ENCODE assay signal across 25 cellular contexts in the genomic region with DNA sequence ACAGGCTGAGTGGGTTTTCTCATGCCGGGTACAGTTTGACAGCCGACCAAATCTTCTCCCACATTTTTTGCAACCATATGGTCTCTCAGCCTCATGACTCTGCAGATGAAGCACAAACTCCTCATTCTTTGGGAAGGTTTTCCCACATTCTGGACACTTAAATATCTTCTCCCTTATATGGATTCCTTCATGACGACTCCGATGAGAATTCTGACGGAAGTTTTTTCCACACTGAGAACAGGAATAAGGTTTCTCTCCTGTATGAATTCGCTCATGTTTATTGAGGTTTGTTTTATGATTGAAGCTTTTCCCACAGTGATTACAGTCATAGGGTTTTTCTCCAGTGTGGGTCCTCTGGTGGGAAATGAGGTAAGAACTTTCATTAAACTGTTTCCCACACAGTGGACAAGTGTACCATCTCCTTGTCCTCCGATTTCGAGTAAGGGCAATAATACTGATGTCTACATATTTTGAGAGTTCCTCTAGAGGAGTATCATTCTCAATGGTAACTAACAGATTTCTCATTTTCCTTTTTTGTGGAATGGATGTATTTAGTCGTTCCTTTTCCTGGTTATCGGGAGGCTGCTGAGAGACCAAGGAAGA. TPM values are rescaled to one million over a fixed set of nuclear protein-coding genes. Genes with fewer than 3 reads are reported as not detected.
A peak's percentile ranks its signal among the peaks of the same experiment; 100 is the strongest.
DNase-seq lines count a peak whose midpoint lies in the region; ATAC-seq and TF ChIP-seq lines count a peak whose summit lies in the region.
"Had no signal": no experiment of that assay in that cellular context is flagged by ENCODE, and none has a peak within 500 bp of the region (broad histone marks: within the 10 kb centered on the region; RNA-seq: fewer than 3 reads in every experiment).

No MANE protein-coding gene starts in this region.

- H4K91ac ChIP-seq in trophoblast cell (ENCODE audit: low read depth, low read length): no peak overlapping the region

- no peak overlapping the region for H3K4ac ChIP-seq in trophoblast cell (ENCODE audit: low read depth, low read length)

- H2BK120ac ChIP-seq in trophoblast cell (ENCODE audit: insufficient read depth, low read length, poor library complexity): no peak overlapping the region

- H3K18ac ChIP-seq in trophoblast cell (ENCODE audit: low read length): no peak overlapping the region

- no peaks in the 10 kb centered on the region for H3F3A ChIP-seq in SK-N-SH (replicated peaks; ENCODE audit: insufficient read depth)
- H3F3A ChIP-seq in PC-9 (ENCODE audit: insufficient read depth, low read depth): peaks cover 20% of the 10 kb centered on the region; the same call in 1 of the 2 replicates

- H3K4me3 ChIP-seq in SK-N-SH (ENCODE audit: low read depth in 2 of 2, low read length in 1 of 2) (no peak overlapping the region; a peak in 1 of 4 replicates), PC-9 (peak overlapping the region; percentile 2; the same call in 1 of the 2 replicates), trophoblast cell (ENCODE audit: low read depth, low read length) (no peak overlapping the region)
- H3K4me3 ChIP-seq: right atrium auricular region had no signal

- H3K23ac ChIP-seq in trophoblast cell (ENCODE audit: low read length): no peak overlapping the region

- DNase-seq in SK-N-SH (no peak), PC-9 (no peak), erythroblast (lab: John Stamatoyannopoulos, UW) (peak; percentile 27 to 38), trophoblast cell (no peak)
- DNase-seq: activated CD4-positive, alpha-beta T cell treated with anti-CD3 and anti-CD28 coated beads for 4 hours; GDM1; kidney glomerular epithelial cell; mesenchymal stem cell; naive thymus-derived CD8-positive, alpha-beta T cell; NCI-H1436; NCI-H2227 treated with DMSO at 0.1 percent for 48 hours; PC-3; SIG-M5; stimulated activated CD8-positive, alpha-beta memory T cell treated with anti-CD3 and anti-CD28 coated beads, Interleukin-4, amount 100 ng/mL, for 48 hours had no signal

- H3K4me1 ChIP-seq in SK-N-SH (ENCODE audit: control insufficient read depth in 1 of 2, insufficient read depth in 2 of 2, low read depth in 1 of 2, low read length in 1 of 2) (no peaks in the 10 kb centered on the region), PC-9 (replicated peaks; ENCODE audit: insufficient read depth) (no peaks in the 10 kb centered on the region), trophoblast cell (ENCODE audit: control insufficient read depth in 1 of 2, insufficient read depth in 2 of 2, low read length in 2 of 2) (no peaks in the 10 kb centered on the region)
- H3K4me1 ChIP-seq: right atrium auricular region had no signal

- TF ChIP-seq EP300 in SK-N-SH (IDR thresholded peaks at IDR 0.05; ENCODE audit: borderline replicate concordance in 1 of 2, low read depth in 1 of 2, low read length in 1 of 2): no peak

- H3K36me3 ChIP-seq in SK-N-SH (replicated peaks in 1 of 2; ENCODE audit: control insufficient read depth in 1 of 2, insufficient read depth in 2 of 2, low read length in 1 of 2) (peaks cover 30 to 65% of the 10 kb centered on the region in 2 experiments), PC-9 (ENCODE audit: low read depth) (peaks cover 42% of the 10 kb centered on the region), trophoblast cell (ENCODE audit: control insufficient read depth in 1 of 2, insufficient read depth in 2 of 2, low read length in 2 of 2) (peaks cover 19 to 27% of the 10 kb centered on the region in 2 experiments)

- peaks cover 26% of the 10 kb centered on the region for H3K9me3 ChIP-seq in SK-N-SH
- H3K9me3 ChIP-seq in PC-9 (ENCODE audit: insufficient read depth, low read depth): peaks cover 52% of the 10 kb centered on the region
- peaks cover 21% of the 10 kb centered on the region for H3K9me3 ChIP-seq in trophoblast cell (ENCODE audit: insufficient read depth, low read depth, low read length)

- 97% methylated on average over 10 of the region's 10 CpGs for WGBS in SK-N-SH (ENCODE audit: low lambda C conversion rate)
- WGBS in trophoblast cell (ENCODE audit: extremely low coverage, insufficient coverage, insufficient read length): no CpG with 5 or more reads among the region's 10 CpGs

- H3K27me3 ChIP-seq in SK-N-SH (ENCODE audit: insufficient read depth) (no peaks in the 10 kb centered on the region), PC-9 (ENCODE audit: insufficient read depth, low read depth) (no peaks in the 10 kb centered on the region), trophoblast cell (ENCODE audit: insufficient read depth, low read length) (no peaks in the 10 kb centered on the region)
- H3K27me3 ChIP-seq: right atrium auricular region had no signal

- ATAC-seq in SK-N-SH treated with all-trans-retinoic acid at 6 μM for 48 hours (no peak), HG03342 (IDR thresholded peaks at IDR 0.05; ENCODE audit: unreplicated experiment) (no peak), GM18909 (IDR thresholded peaks at IDR 0.05; ENCODE audit: poor library complexity, unreplicated experiment) (no peak)
- ATAC-seq: naive thymus-derived CD8-positive, alpha-beta T cell; PC-3 had no signal

- H3K79me2 ChIP-seq in SK-N-SH (ENCODE audit: insufficient read depth) (no peaks in the 10 kb centered on the region), PC-9 (ENCODE audit: low read depth) (no peaks in the 10 kb centered on the region), trophoblast cell (ENCODE audit: control insufficient read depth, insufficient read depth, low read length, poor library complexity) (no peaks in the 10 kb centered on the region)

- H4K20me1 ChIP-seq in SK-N-SH (ENCODE audit: insufficient read depth) (no peaks in the 10 kb centered on the region), PC-9 (ENCODE audit: insufficient read depth) (no peaks in the 10 kb centered on the region)

- intact Hi-C loops in PC-9 (cut with micrococcal nuclease; ENCODE audit: unreplicated experiment): no loop called here

- no peak overlapping the region for H2AK5ac ChIP-seq in trophoblast cell (ENCODE audit: low read length)

- H3K4me2 ChIP-seq in SK-N-SH (no peak overlapping the region), PC-9 (no peak overlapping the region), trophoblast cell (ENCODE audit: low read length) (no peak overlapping the region)

- H3K9ac ChIP-seq in SK-N-SH: no peak overlapping the region
- no peak overlapping the region for H3K9ac ChIP-seq in trophoblast cell (ENCODE audit: low read length)

- TF ChIP-seq CTCF in SK-N-SH (IDR thresholded peaks at IDR 0.05) (no peak), PC-9 (conservative IDR thresholded peaks at IDR 0.05) (no peak)

- TF ChIP-seq RAD21 in SK-N-SH (IDR thresholded peaks at IDR 0.05; ENCODE audit: low read length): no peak

- CTCF ChIA-PET in SK-N-SH (lab: Yijun Ruan, JAX): no interaction called here
- CTCF ChIA-PET in PC-9 (lab: Charles Lee): no interaction called here

- H3K9me2 ChIP-seq in SK-N-SH (no peaks in the 10 kb centered on the region), PC-9 (ENCODE audit: insufficient read depth) (no peaks in the 10 kb centered on the region)

- no TSS peak for BruUV-seq in PC-9 (replicated peaks; lab: Mats Ljungman, UMichigan)

- POLR2A ChIA-PET in SK-N-SH (lab: Yijun Ruan, JAX): no interaction called here
- POLR2A ChIA-PET in PC-9 (lab: Charles Lee; ENCODE audit: unreplicated experiment): no interaction called here

- no peak overlapping the region for H4K12ac ChIP-seq in trophoblast cell (ENCODE audit: low read depth, low read length)

- H3K14ac ChIP-seq in trophoblast cell (ENCODE audit: low read length): no peak overlapping the region

- no peaks in the 10 kb centered on the region for H3K79me1 ChIP-seq in trophoblast cell (ENCODE audit: low read length)

- no peak overlapping the region for H2BK12ac ChIP-seq in trophoblast cell (ENCODE audit: low read length)

- H4K8ac ChIP-seq in trophoblast cell (ENCODE audit: low read depth, low read length): no peak overlapping the region

- H3K27ac ChIP-seq in SK-N-SH (ENCODE audit: low read depth in 2 of 2, low read length in 1 of 2): no peak overlapping the region
- no peak overlapping the region for H3K27ac ChIP-seq in PC-9
- peak overlapping the region; percentile 11 for H3K27ac ChIP-seq in temporal lobe (ENCODE audit: low read depth, low read length)
- H3K27ac ChIP-seq in trophoblast cell (ENCODE audit: low read depth, low read length): no peak overlapping the region
- H3K27ac ChIP-seq: C4-2B, right atrium auricular region had no signal

- H2AFZ ChIP-seq in SK-N-SH (ENCODE audit: low read depth) (no peak overlapping the region), PC-9 (no peak overlapping the region), trophoblast cell (ENCODE audit: insufficient read depth, low read length, poor library complexity) (no peak overlapping the region)

- H2BK5ac ChIP-seq in trophoblast cell (ENCODE audit: low read depth, low read length, poor library complexity): no peak overlapping the region

- no peak for TF ChIP-seq POLR2A in erythroblast (IDR thresholded peaks at IDR 0.05; ENCODE audit: low read length)

TF ChIP-seq in SK-N-SH, 30 proteins besides CTCF, POLR2A, EP300 and RAD21 (continues in another document):
- TF ChIP-seq NRF1 (IDR thresholded peaks at IDR 0.05; ENCODE audit: low read depth, low read length): no peak
- no peak for TF ChIP-seq MXI1 (IDR thresholded peaks at IDR 0.05; ENCODE audit: low read depth, low read length)
- TF ChIP-seq RCOR1 (IDR thresholded peaks at IDR 0.05; ENCODE audit: low read length): no peak

TF ChIP-seq in SK-N-SH treated with all-trans-retinoic acid at 6 μM for 48 hours, 23 proteins besides CTCF, POLR2A, EP300 and RAD21 (continues in another document):
- TF ChIP-seq ISL1 (CRISPR knock-in tag; IDR thresholded peaks at IDR 0.05) (no peak), GLIS3 (CRISPR knock-in tag; IDR thresholded peaks at IDR 0.05) (no peak)

RNA-seq across cellular contexts. Expression of a gene that starts 10.9 kb away (rescaled TPM):
- polyA plus RNA-seq in SK-N-SH (2012; rRNA removed): 2.8 and 3.5 TPM in 2 replicates
- 3.0 and 3.3 TPM in 2 replicates for polyA plus RNA-seq in SK-N-SH (2012; cell fraction: cytosol; rRNA removed)
- 6.8 and 7.9 TPM in 2 replicates for polyA plus RNA-seq in SK-N-SH (2012; cell fraction: nucleus; rRNA removed)
- 12.1 and 13.2 TPM in 2 replicates for total RNA-seq in PC-9 (2021)
- total RNA-seq in temporal lobe: 7.9 TPM
- 3.4 and 3.8 TPM in 2 replicates for polyA plus RNA-seq in trophoblast cell (2013)

RNA-seq across cellular contexts. Expression of a gene that starts 32.4 kb away (rescaled TPM):
- polyA plus RNA-seq in SK-N-SH (2012; rRNA removed): 0.02 TPM in 1 of 2 replicates, not detected in the other
- 0.01 TPM in 1 of 2 replicates, not detected in the other for polyA plus RNA-seq in SK-N-SH (2012; cell fraction: cytosol; rRNA removed)
- polyA plus RNA-seq in SK-N-SH (2012; cell fraction: nucleus; rRNA removed): 0.04 and 0.06 TPM in 2 replicates
- total RNA-seq in PC-9 (2021) (not detected in 2 replicates), temporal lobe (under 0.01 TPM)
- 0.04 TPM in 1 of 2 replicates, not detected in the other for polyA plus RNA-seq in trophoblast cell (2013)
- total RNA-seq: H4; osteocyte; T-helper 1 cell treated with Interleukin-12 subunit alpha and Interleukin-12 subunit beta and Interleukin-4 antibody, amounts not matched to agents 30 ng/mL and 1 ng/mL, for 36 hours had no signal
- polyA plus RNA-seq: naive thymus-derived CD8-positive, alpha-beta T cell had no signal

RNA-seq across cellular contexts. Expression of a gene that starts 36.0 kb away (rescaled TPM):
- polyA plus RNA-seq in SK-N-SH (2012; rRNA removed): 0.54 and 0.71 TPM in 2 replicates
- 0.21 and 0.23 TPM in 2 replicates for polyA plus RNA-seq in SK-N-SH (2012; cell fraction: cytosol; rRNA removed)
- 0.67 and 1.3 TPM in 2 replicates for polyA plus RNA-seq in SK-N-SH (2012; cell fraction: nucleus; rRNA removed)
- total RNA-seq in PC-9 (2021) (1.2 and 1.4 TPM in 2 replicates), temporal lobe (0.98 TPM)
- polyA plus RNA-seq in trophoblast cell (2013): 0.06 TPM in 1 of 2 replicates, not detected in the other
- total RNA-seq: naive thymus-derived CD8-positive, alpha-beta T cell; osteocyte; PC-3; right atrium auricular region; subcutaneous adipose tissue; T-helper 1 cell treated with Interleukin-12 subunit alpha and Interleukin-12 subunit beta and Interleukin-4 antibody, amounts not matched to agents 30 ng/mL and 1 ng/mL, for 36 hours; urinary bladder had no signal
- polyA plus RNA-seq: naive thymus-derived CD8-positive, alpha-beta T cell; urinary bladder had no signal

RNA-seq across cellular contexts. Expression of a gene that starts 59.3 kb away (rescaled TPM):
- polyA plus RNA-seq in SK-N-SH (2012; rRNA removed): 13.7 and 16.4 TPM in 2 replicates
- polyA plus RNA-seq in SK-N-SH (2012; cell fraction: cytosol; rRNA removed): 13.2 and 14.7 TPM in 2 replicates
- 32.7 and 33.9 TPM in 2 replicates for polyA plus RNA-seq in SK-N-SH (2012; cell fraction: nucleus; rRNA removed)
- 36.8 and 49.8 TPM in 2 replicates for total RNA-seq in PC-9 (2021)
- total RNA-seq in temporal lobe: 45.5 TPM
- 13.5 and 13.9 TPM in 2 replicates for polyA plus RNA-seq in trophoblast cell (2013)

Comparison
In these comparisons a context has a peak if more than half of its experiments do, and no peak if none do; other contexts are left out.
1. DNase-seq: peak in erythroblast (2 of 2); none in SK-N-SH (single experiment), PC-9 (0 of 2) and trophoblast cell (0 of 2).